In the genomic region with DNA sequence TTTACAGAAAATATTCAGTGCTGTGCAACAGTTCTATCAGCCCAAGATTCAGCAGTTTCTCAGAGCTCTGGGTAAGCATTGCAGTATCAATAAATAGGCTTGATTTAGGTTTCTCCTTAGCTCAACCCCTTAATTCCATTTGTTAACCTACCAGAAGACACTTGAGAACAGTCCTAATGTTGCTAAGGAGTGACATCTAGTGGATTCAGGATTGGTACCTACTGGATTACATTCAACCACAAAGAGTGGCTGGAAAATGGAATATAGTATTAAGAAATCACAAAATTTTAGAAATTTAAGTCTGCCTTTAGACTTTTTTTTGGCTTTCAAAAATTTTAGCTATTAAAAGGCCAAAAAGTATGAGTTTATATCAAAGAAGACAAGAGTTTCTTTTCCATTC, we compare ENCODE assay signal across 11 cellular contexts. TPM values are rescaled to one million over a fixed set of nuclear protein-coding genes. Genes with fewer than 3 reads are reported as not detected.
DNase-seq lines count a peak whose midpoint lies in the region; ATAC-seq and TF ChIP-seq lines count a peak whose summit lies in the region.
"Had no signal": no experiment of that assay in that cellular context is flagged by ENCODE, and none has a peak within 500 bp of the region (broad histone marks: within the 10 kb centered on the region; RNA-seq: fewer than 3 reads in every experiment).

No MANE protein-coding gene starts in this region.

- no peak overlapping the region for H2AFZ ChIP-seq in GM23248

- DNase-seq in AG04450 (ENCODE audit: low read depth, low spot score) (peak; percentile 13), GM23248 (peak; percentile 54), body of pancreas (no peak), lower lobe of right lung (no peak), NCI-H526 treated with DMSO at 0.1 percent for 48 hours (lab: John Stamatoyannopoulos, UW) (no peak), spleen (no peak), epidermal melanocyte (ENCODE audit: insufficient read length, low spot score) (no peak)
- DNase-seq: glutamatergic neuron, NCI-H1048 had no signal

- ATAC-seq in body of pancreas (no peak), lower lobe of right lung (peak in 1 of 2 donors; percentile 55), GM21381 (IDR thresholded peaks at IDR 0.05; ENCODE audit: unreplicated experiment) (no peak)
- ATAC-seq: stimulated activated memory B cell treated with anti-CD40 and anti-IgM and Interleukin-4, amounts not matched to agents 10 μg/mL and 1 μg/mL and 100 μg/mL, for 72 hours had no signal

- TF ChIP-seq CTCF in AG04450 (IDR thresholded peaks at IDR 0.05; ENCODE audit: low read depth, low read length) (peak; percentile 45), body of pancreas (IDR thresholded peaks at IDR 0.05) (peak in 4 of 7 experiments; percentile 19 to 38 (median 28)), lower lobe of right lung (IDR thresholded peaks at IDR 0.05) (peak; percentile 31), spleen (IDR thresholded peaks at IDR 0.05 in 8 of 11, conservative IDR thresholded peaks at IDR 0.05 in 3 of 11) (peak in 1 of 11 experiments; percentile 24)

- H3K9me2 ChIP-seq in GM23248 (ENCODE audit: insufficient read depth): no peaks in the 10 kb centered on the region

- CTCF ChIA-PET in AG04450 (lab: Charles Lee): interaction anchor here (0.6 to 6.6 kb wide), 17 partner anchors 11 to 242 kb away, joined by 3 to 108 read pairs (median 4); no protein-coding TSS in a partner anchor

- in situ Hi-C loops in GM23248 (cut with MboI): no loop called here

- H3F3A ChIP-seq in GM23248 (ENCODE audit: insufficient read depth): peaks cover 7% of the 10 kb centered on the region

- H3K36me3 ChIP-seq in GM23248 (ENCODE audit: low read depth) (no peaks in the 10 kb centered on the region), body of pancreas (replicated peaks in 1 of 2; ENCODE audit: insufficient read depth in 1 of 2, low read depth in 2 of 2) (no peaks in the 10 kb centered on the region), lower lobe of right lung (no peaks in the 10 kb centered on the region), spleen (peaks cover 0 to 68% (median 6%) of the 10 kb centered on the region in 6 donors)

- no peaks in the 10 kb centered on the region for H4K20me1 ChIP-seq in GM23248 (ENCODE audit: insufficient read depth)

- H3K9me3 ChIP-seq in AG04450 (ENCODE audit: control insufficient read depth, insufficient read depth, low read length) (no peaks in the 10 kb centered on the region; the same call in 1 of the 2 replicates), GM23248 (ENCODE audit: low read depth) (no peaks in the 10 kb centered on the region), body of pancreas (no peaks in the 10 kb centered on the region), lower lobe of right lung (no peaks in the 10 kb centered on the region), spleen (peaks cover 0 to 4% (median 0%) of the 10 kb centered on the region in 8 donors)

- POLR2A ChIA-PET in AG04450 (lab: Yijun Ruan, JAX): no interaction called here

- TF ChIP-seq POLR2A in body of pancreas (IDR thresholded peaks at IDR 0.05) (no peak), spleen (IDR thresholded peaks at IDR 0.05) (no peak)

- H3K79me2 ChIP-seq in GM23248 (ENCODE audit: insufficient read depth): no peaks in the 10 kb centered on the region

- H3K27ac ChIP-seq in AG04450 (ENCODE audit: low read depth, low read length) (no peak overlapping the region), GM23248 (no peak overlapping the region), body of pancreas (no peak overlapping the region), lower lobe of right lung (no peak overlapping the region), spleen (no peak overlapping the region)

- no peak overlapping the region for H3K9ac ChIP-seq in GM23248

- H3K4me2 ChIP-seq in GM23248 (ENCODE audit: unreplicated experiment): no peak overlapping the region

- H3K4me1 ChIP-seq in GM23248 (ENCODE audit: insufficient read depth) (no peaks in the 10 kb centered on the region), body of pancreas (no peaks in the 10 kb centered on the region), lower lobe of right lung (no peaks in the 10 kb centered on the region), spleen (no peaks in the 10 kb centered on the region)

- H3K4me3 ChIP-seq in AG04450 (ENCODE audit: low read depth, low read length) (no peak overlapping the region), GM23248 (no peak overlapping the region), body of pancreas (no peak overlapping the region), lower lobe of right lung (no peak overlapping the region), spleen (no peak overlapping the region)

- intact Hi-C loops in body of pancreas (cut with DNase I): no loop called here
- intact Hi-C loops in lower lobe of right lung (cut with DNase I): no loop called here
- intact Hi-C loops in spleen (cut with DNase I; ENCODE audit: low total_unique reads): no loop called here

- H3K27me3 ChIP-seq in AG04450 (ENCODE audit: control insufficient read depth, insufficient read depth, low read length) (no peaks in the 10 kb centered on the region), GM23248 (replicated peaks; ENCODE audit: insufficient read depth) (no peaks in the 10 kb centered on the region), body of pancreas (no peaks in the 10 kb centered on the region), lower lobe of right lung (ENCODE audit: low read depth) (no peaks in the 10 kb centered on the region), spleen (replicated peaks in 1 of 7) (no peaks in the 10 kb centered on the region)

RNA-seq across cellular contexts. Expression of gene POLG, which starts 34.7 kb away (rescaled TPM):
- polyA plus RNA-seq in AG04450 (2011; rRNA removed) (13.7 and 17.5 TPM in 2 replicates), GM23248 (2016; fragmentation: Nextera tagmentation; extraction: Ambion mirVana) (16.0 and 18.7 TPM in 2 replicates), spleen (10 to 100 TPM; 38.3 to 57.7 (median 54.9) TPM)
- polyA minus RNA-seq in AG04450 (2011; rRNA and poly(A)+ RNA removed): 23.9 and 31.1 TPM in 2 replicates
- 57.7 and 66.7 TPM in 2 replicates for total RNA-seq in GM23248 (2014; rRNA removed; shearing (Covaris generic))
- total RNA-seq in body of pancreas (10 to 100 TPM; 60.7 to 67.2 TPM), lower lobe of right lung (58.2 TPM), spleen (100 to 1,000 TPM in 1 of 7 donors, 10 to 100 TPM in 6; 63.3 to 105 (median 74.0) TPM)

RNA-seq across cellular contexts. Expression of gene FANCI, which starts 56.1 kb away (rescaled TPM):
- polyA plus RNA-seq in AG04450 (2011; rRNA removed) (9.2 and 13.2 TPM in 2 replicates), GM23248 (2016; fragmentation: Nextera tagmentation; extraction: Ambion mirVana) (9.6 and 14.2 TPM in 2 replicates), spleen (1 to 10 TPM; 4.4 to 5.2 (median 4.8) TPM)
- 5.5 and 9.5 TPM in 2 replicates for polyA minus RNA-seq in AG04450 (2011; rRNA and poly(A)+ RNA removed)
- 11.2 and 13.8 TPM in 2 replicates for total RNA-seq in GM23248 (2014; rRNA removed; shearing (Covaris generic))
- total RNA-seq in body of pancreas (1 to 10 TPM; 1.0 to 7.3 TPM), lower lobe of right lung (7.8 TPM), spleen (10 to 100 TPM in 6 of 7 donors, 1 to 10 TPM in 1; 8.3 to 19.4 (median 15.7) TPM)

Comparison
In these comparisons a context has a peak if more than half of its experiments do, and no peak if none do; other contexts are left out.
1. DNase-seq: peak in AG04450 (single experiment) and GM23248 (single experiment); none in body of pancreas (0 of 4), lower lobe of right lung (single experiment), NCI-H526 treated with DMSO at 0.1 percent for 48 hours (single experiment), spleen (single experiment) and epidermal melanocyte (single experiment).